Comparison of ENCODE assay signal across 9 cellular contexts in the genomic region with DNA sequence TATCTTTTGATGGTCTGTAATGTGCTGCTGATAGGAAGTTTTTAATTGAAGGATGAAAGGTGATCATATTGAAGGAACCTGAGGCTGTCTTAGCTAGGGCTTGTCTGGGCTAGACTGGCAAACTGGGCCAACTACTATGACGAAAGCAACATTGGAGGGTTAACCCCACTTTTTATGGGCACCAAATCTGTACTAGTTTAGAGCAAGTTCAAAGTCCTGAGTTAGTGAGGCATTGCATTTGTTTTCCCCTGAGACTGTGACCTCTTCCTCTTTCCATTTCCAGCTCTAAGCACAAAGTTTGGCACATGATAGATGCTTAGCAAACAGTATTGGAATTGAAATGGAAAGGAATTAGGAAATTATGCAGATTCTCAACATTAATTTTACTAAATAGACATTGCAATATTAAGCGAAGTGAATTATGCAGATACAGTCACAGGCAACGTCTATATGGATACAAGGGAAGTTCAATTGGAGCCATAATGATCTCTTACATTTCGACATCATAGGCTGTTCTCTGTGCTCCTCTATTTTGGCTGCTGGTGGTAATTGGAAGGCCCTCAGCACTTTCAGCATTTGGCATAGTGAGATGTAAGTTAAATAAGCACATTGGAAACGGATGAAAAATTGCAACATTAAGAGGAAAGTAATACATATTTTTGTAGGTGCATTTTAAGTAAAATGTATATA. TPM values are rescaled to one million over a fixed set of nuclear protein-coding genes. Genes with fewer than 3 reads are reported as not detected.
DNase-seq lines count a peak whose midpoint lies in the region; ATAC-seq, FAIRE-seq and TF ChIP-seq lines count a peak whose summit lies in the region.
"Had no signal": no experiment of that assay in that cellular context is flagged by ENCODE, and none has a peak within 500 bp of the region (broad histone marks: within the 10 kb centered on the region; RNA-seq: fewer than 3 reads in every experiment).

No MANE protein-coding gene starts in this region.

- no peaks in the 10 kb centered on the region for H3K36me3 ChIP-seq in keratinocyte (ENCODE audit: control insufficient read depth in 2 of 2, extremely low read depth in 1 of 2, insufficient read depth in 2 of 2, low read length in 2 of 2)
- H3K36me3 ChIP-seq: neutrophil had no signal

- no peaks in the 10 kb centered on the region for H3K9me3 ChIP-seq in keratinocyte (ENCODE audit: control insufficient read depth, low read depth, low read length)
- H3K9me3 ChIP-seq: neutrophil had no signal

- H3K27me3 ChIP-seq in keratinocyte (ENCODE audit: control insufficient read depth, extremely low read depth, insufficient read depth, low read length) = no peaks in the 10 kb centered on the region
- H3K27me3 ChIP-seq: neutrophil had no signal

- no peak for TF ChIP-seq CTCF in keratinocyte (optimal IDR thresholded peaks at IDR 0.05 in 1 of 3, IDR thresholded peaks at IDR 0.05 in 1 of 3, conservative IDR thresholded peaks at IDR 0.05 in 1 of 3; ENCODE audit: extremely low read depth in 1 of 3, insufficient read depth in 2 of 3, low read length in 3 of 3)

- no peak overlapping the region for H3K27ac ChIP-seq in keratinocyte (ENCODE audit: control insufficient read depth, insufficient read depth, low read length)
- H3K27ac ChIP-seq: neutrophil had no signal

- H3K4me3 ChIP-seq in keratinocyte (ENCODE audit: control insufficient read depth in 2 of 3, extremely low read depth in 1 of 3, insufficient read depth in 2 of 3, low read depth in 1 of 3, low read length in 3 of 3) = peak overlapping the region in 2 of 3 experiments; percentile 29 to 43

- peak; percentile 49 for FAIRE-seq in keratinocyte (lab: Jason Lieb, UNC)
- no peak for FAIRE-seq in frontal cortex (lab: Jason Lieb, UNC)

- peaks cover 30% of the 10 kb centered on the region for H3K4me1 ChIP-seq in keratinocyte (ENCODE audit: control insufficient read depth, extremely low read depth, insufficient read depth, low read length)

- H3K9me1 ChIP-seq in keratinocyte (ENCODE audit: control insufficient read depth, extremely low read depth, insufficient read depth, low read length) = no peaks in the 10 kb centered on the region

- peak overlapping the region; percentile 70 for H3K4me2 ChIP-seq in keratinocyte (ENCODE audit: control insufficient read depth, extremely low read depth, insufficient read depth, low read depth, low read length)

- ATAC-seq in GM18498 (IDR thresholded peaks at IDR 0.05; ENCODE audit: unreplicated experiment) (peak; percentile 79), GM21825 (IDR thresholded peaks at IDR 0.05; ENCODE audit: unreplicated experiment) (peak; percentile 80), HG02623 (IDR thresholded peaks at IDR 0.05; ENCODE audit: unreplicated experiment) (no peak)

- H3K9ac ChIP-seq in keratinocyte (ENCODE audit: control insufficient read depth, extremely low read depth, insufficient read depth, low read length) = no peak overlapping the region

- peak overlapping the region; percentile 1 for H2AFZ ChIP-seq in keratinocyte (ENCODE audit: control insufficient read depth, low read length)

- no peaks in the 10 kb centered on the region for H4K20me1 ChIP-seq in keratinocyte (ENCODE audit: control insufficient read depth, extremely low read depth, insufficient read depth, low read length)

- peak; percentile 81 for DNase-seq in NAMALWA (ENCODE audit: low spot score)
- DNase-seq in keratinocyte (ENCODE audit: low read depth, low spot score) = no peak
- no peak for DNase-seq in ureter (ENCODE audit: low spot score)
- DNase-seq in frontal cortex (ENCODE audit: low spot score in 2 of 2) = no peak
- DNase-seq in NCI-H146 treated with DMSO at 0.1 percent for 48 hours (lab: John Stamatoyannopoulos, UW; ENCODE audit: unreplicated experiment) = no peak

- peaks cover 4% of the 10 kb centered on the region for H3K79me2 ChIP-seq in keratinocyte (ENCODE audit: control insufficient read depth, insufficient read depth, low read length)

- dilution Hi-C loops in keratinocyte (cut with MboI; ENCODE audit: extremely low pct_ligation_motif_present, low sequenced_read_pairs) = no loop called here

RNA-seq across cellular contexts. Expression of gene CEP57L1, which starts 22.2 kb away (rescaled TPM):
- polyA plus RNA-seq in keratinocyte = 7.7 to 14.2 TPM (median 8.1 TPM) in 3 replicates
- 27.6 TPM for polyA plus RNA-seq in keratinocyte (2011; ENCODE audit: low read depth)
- polyA plus RNA-seq in keratinocyte (2011; cell fraction: cytosol; rRNA removed) = 5.4 and 11.7 TPM in 2 replicates
- 9.7 and 13.6 TPM in 2 replicates for polyA plus RNA-seq in keratinocyte (2011; cell fraction: nucleus; rRNA removed)
- 5.0 and 8.8 TPM in 2 replicates for polyA plus RNA-seq in keratinocyte (2012; ENCODE audit: low replicate concordance)
- polyA minus RNA-seq in keratinocyte = 0.95 to 10.0 TPM (median 5.6 TPM) in 3 replicates
- 5.8 TPM for polyA minus RNA-seq in keratinocyte (2011; cell fraction: cytosol; rRNA and poly(A)+ RNA removed)
- 5.8 and 13.6 TPM in 2 replicates for polyA minus RNA-seq in keratinocyte (2011; cell fraction: nucleus; rRNA and poly(A)+ RNA removed)
- 11.5 TPM for total RNA-seq in ureter
- 97.4 TPM for total RNA-seq in frontal cortex

RNA-seq across cellular contexts. Expression of gene SESN1, which starts 22.8 kb away (rescaled TPM):
- 8.9 to 21.4 TPM (median 20.4 TPM) in 3 replicates for polyA plus RNA-seq in keratinocyte
- 29.9 TPM for polyA plus RNA-seq in keratinocyte (2011; ENCODE audit: low read depth)
- 7.6 and 13.9 TPM in 2 replicates for polyA plus RNA-seq in keratinocyte (2011; cell fraction: cytosol; rRNA removed)
- 18.1 and 24.2 TPM in 2 replicates for polyA plus RNA-seq in keratinocyte (2011; cell fraction: nucleus; rRNA removed)
- polyA plus RNA-seq in keratinocyte (2012; ENCODE audit: low replicate concordance) = 7.5 and 19.4 TPM in 2 replicates
- 2.0 to 22.7 TPM (median 17.8 TPM) in 3 replicates for polyA minus RNA-seq in keratinocyte
- polyA minus RNA-seq in keratinocyte (2011; cell fraction: cytosol; rRNA and poly(A)+ RNA removed) = 10.0 TPM
- 16.0 and 27.8 TPM in 2 replicates for polyA minus RNA-seq in keratinocyte (2011; cell fraction: nucleus; rRNA and poly(A)+ RNA removed)
- total RNA-seq in ureter (40.9 TPM), frontal cortex (34.6 TPM)
